Comparison of ENCODE assay signal across 22 cellular contexts in genomic region chr3:122457706-122458105, GRCh38. TPM values are rescaled to one million over a fixed set of nuclear protein-coding genes. Genes with fewer than 3 reads are reported as not detected.
DNase-seq lines count a peak whose midpoint lies in the region; ATAC-seq and TF ChIP-seq lines count a peak whose summit lies in the region.
"Had no signal": no experiment of that assay in that cellular context is flagged by ENCODE, and none has a peak within 500 bp of the region (broad histone marks: within the 10 kb centered on the region; RNA-seq: fewer than 3 reads in every experiment).

No MANE protein-coding gene starts in this region.

- peaks cover 13% of the 10 kb centered on the region for H3K36me3 Mint-ChIP-seq in activated naive CD8-positive, alpha-beta T cell
- peaks cover 48% of the 10 kb centered on the region for H3K36me3 Mint-ChIP-seq in activated naive CD8-positive, alpha-beta T cell treated with anti-CD3 and anti-CD28 coated beads, Interleukin-2, amount 50 U/mL, for 24 hours (ENCODE audit: low read depth)
- H3K36me3 Mint-ChIP-seq in effector memory CD8-positive, alpha-beta T cell (ENCODE audit: insufficient read depth): peaks cover 65% of the 10 kb centered on the region
- H3K36me3 Mint-ChIP-seq in memory B cell (peaks cover 29% of the 10 kb centered on the region), glutamatergic neuron (ENCODE audit: unreplicated experiment) (no peaks in the 10 kb centered on the region)

- no peak overlapping the region for H3K4me3 Mint-ChIP-seq in activated naive CD8-positive, alpha-beta T cell
- no peak overlapping the region for H3K4me3 Mint-ChIP-seq in activated naive CD8-positive, alpha-beta T cell treated with anti-CD3 and anti-CD28 coated beads, Interleukin-2, amount 50 U/mL, for 24 hours
- H3K4me3 Mint-ChIP-seq in effector memory CD8-positive, alpha-beta T cell: no peak overlapping the region
- H3K4me3 Mint-ChIP-seq in memory B cell: no peak overlapping the region
- H3K4me3 Mint-ChIP-seq in glutamatergic neuron (ENCODE audit: unreplicated experiment): no peak overlapping the region
- H3K4me3 Mint-ChIP-seq: B cell, CD14-positive monocyte had no signal

- no peak overlapping the region for H3K27ac ChIP-seq in left ventricle myocardium inferior (replicated peaks)
- H3K27ac ChIP-seq: A549 had no signal

- peaks cover 64% of the 10 kb centered on the region for H3K36me3 ChIP-seq in left ventricle myocardium inferior

- no peaks in the 10 kb centered on the region for H3K27me3 ChIP-seq in left ventricle myocardium inferior (ENCODE audit: low read depth)

- intact Hi-C loops in left ventricle myocardium inferior (cut with micrococcal nuclease): no loop called here

- peaks cover 4% of the 10 kb centered on the region for H3K4me1 Mint-ChIP-seq in activated naive CD8-positive, alpha-beta T cell (ENCODE audit: low read depth)
- H3K4me1 Mint-ChIP-seq in activated naive CD8-positive, alpha-beta T cell treated with anti-CD3 and anti-CD28 coated beads, Interleukin-2, amount 50 U/mL, for 24 hours: peaks cover 5% of the 10 kb centered on the region
- no peaks in the 10 kb centered on the region for H3K4me1 Mint-ChIP-seq in effector memory CD8-positive, alpha-beta T cell (ENCODE audit: low read depth in 2 of 2)
- no peaks in the 10 kb centered on the region for H3K4me1 Mint-ChIP-seq in memory B cell
- H3K4me1 Mint-ChIP-seq in glutamatergic neuron (ENCODE audit: low read depth, unreplicated experiment): no peaks in the 10 kb centered on the region
- H3K4me1 Mint-ChIP-seq: B cell, CD14-positive monocyte had no signal

- H3K9me3 Mint-ChIP-seq in activated naive CD8-positive, alpha-beta T cell (ENCODE audit: low read depth): no peaks in the 10 kb centered on the region
- H3K9me3 Mint-ChIP-seq in activated naive CD8-positive, alpha-beta T cell treated with anti-CD3 and anti-CD28 coated beads, Interleukin-2, amount 50 U/mL, for 24 hours: no peaks in the 10 kb centered on the region
- H3K9me3 Mint-ChIP-seq in effector memory CD8-positive, alpha-beta T cell: no peaks in the 10 kb centered on the region
- H3K9me3 Mint-ChIP-seq in memory B cell (no peaks in the 10 kb centered on the region), glutamatergic neuron (ENCODE audit: unreplicated experiment) (peaks cover 2% of the 10 kb centered on the region)
- H3K9me3 Mint-ChIP-seq: CD14-positive monocyte had no signal

- no peak for ATAC-seq in activated naive CD8-positive, alpha-beta T cell treated with anti-CD3 and anti-CD28 coated beads, Interleukin-2, amount 50 U/mL, for 24 hours
- ATAC-seq in effector memory CD8-positive, alpha-beta T cell (replicated peaks): no peak
- ATAC-seq in memory B cell (ENCODE audit: low read depth): no peak
- ATAC-seq: A549, PC-3 had no signal

- H3K4me3 ChIP-seq in left ventricle myocardium inferior: no peak overlapping the region
- H3K4me3 ChIP-seq: A549 had no signal

- H3K9me3 ChIP-seq in left ventricle myocardium inferior (replicated peaks): no peaks in the 10 kb centered on the region
- H3K9me3 ChIP-seq: A549 had no signal

- peak overlapping the region; percentile 34 for H3K27ac Mint-ChIP-seq in activated naive CD8-positive, alpha-beta T cell
- H3K27ac Mint-ChIP-seq in activated naive CD8-positive, alpha-beta T cell treated with anti-CD3 and anti-CD28 coated beads, Interleukin-2, amount 50 U/mL, for 24 hours: no peak overlapping the region
- peak overlapping the region; percentile 18 to 39 for H3K27ac Mint-ChIP-seq in effector memory CD8-positive, alpha-beta T cell
- H3K27ac Mint-ChIP-seq in memory B cell (peak overlapping the region; percentile 75), glutamatergic neuron (ENCODE audit: unreplicated experiment) (no peak overlapping the region)
- H3K27ac Mint-ChIP-seq: B cell, CD14-positive monocyte had no signal

- DNase-seq in activated naive CD8-positive, alpha-beta T cell treated with anti-CD3 and anti-CD28 coated beads, Interleukin-2, amount 50 U/mL, for 24 hours: no peak
- DNase-seq in effector memory CD8-positive, alpha-beta T cell: no peak
- DNase-seq in memory B cell (ENCODE audit: low spot score in 2 of 2) (no peak), H4 (ENCODE audit: low spot score) (no peak), left ventricle myocardium inferior (no peak), glutamatergic neuron (no peak)
- DNase-seq: DMS79, H7, KBM-7, MM.1S, NCI-H1092, NCI-H1436, NCI-H187 treated with DMSO at 0.1 percent for 48 hours, NCI-H2107, NCI-H446 treated with DMSO at 0.1 percent for 48 hours, NCI-H526 treated with DMSO at 0.1 percent for 48 hours, PC-3, Right ventricle myocardium superior had no signal

- H3K4me1 ChIP-seq in left ventricle myocardium inferior: no peaks in the 10 kb centered on the region

- no peaks in the 10 kb centered on the region for H3K27me3 Mint-ChIP-seq in activated naive CD8-positive, alpha-beta T cell
- H3K27me3 Mint-ChIP-seq in activated naive CD8-positive, alpha-beta T cell treated with anti-CD3 and anti-CD28 coated beads, Interleukin-2, amount 50 U/mL, for 24 hours: no peaks in the 10 kb centered on the region
- H3K27me3 Mint-ChIP-seq in effector memory CD8-positive, alpha-beta T cell: no peaks in the 10 kb centered on the region
- H3K27me3 Mint-ChIP-seq in memory B cell: no peaks in the 10 kb centered on the region
- no peaks in the 10 kb centered on the region for H3K27me3 Mint-ChIP-seq in glutamatergic neuron (ENCODE audit: unreplicated experiment)
- H3K27me3 Mint-ChIP-seq: B cell had no signal

- TF ChIP-seq CTCF in left ventricle myocardium inferior (IDR thresholded peaks at IDR 0.05; ENCODE audit: borderline replicate concordance): no peak
- TF ChIP-seq CTCF in glutamatergic neuron (IDR thresholded peaks at IDR 0.05; ENCODE audit: partially characterized antibody, unreplicated experiment): no peak

RNA-seq across cellular contexts. Expression of gene WDR5B, which starts 41.8 kb away (rescaled TPM):
- total RNA-seq in H4 (2014; rRNA removed; shearing (Covaris generic)): 7.9 and 10.9 TPM in 2 replicates
- total RNA-seq in left ventricle myocardium inferior (3.3 TPM), glutamatergic neuron (ENCODE audit: unreplicated experiment) (3.4 TPM)

RNA-seq across cellular contexts. Expression of gene KPNA1, which starts 57.0 kb away (rescaled TPM):
- total RNA-seq in H4 (2014; rRNA removed; shearing (Covaris generic)): 43.5 and 67.2 TPM in 2 replicates
- total RNA-seq in left ventricle myocardium inferior (64.9 TPM), glutamatergic neuron (ENCODE audit: unreplicated experiment) (86.1 TPM)

Comparison
In these comparisons a context has a peak if more than half of its experiments do, and no peak if none do; other contexts are left out.
1. H3K27ac Mint-ChIP-seq: peak in activated naive CD8-positive, alpha-beta T cell (single experiment), effector memory CD8-positive, alpha-beta T cell (2 of 2) and memory B cell (single experiment); none in activated naive CD8-positive, alpha-beta T cell treated with anti-CD3 and anti-CD28 coated beads, Interleukin-2, amount 50 U/mL, for 24 hours (single experiment) and glutamatergic neuron (single experiment).